Comparison of ENCODE assay signal across 15 cellular contexts in genomic region chr2:68418855-68419254, GRCh38. TPM values are rescaled to one million over a fixed set of nuclear protein-coding genes. Genes with fewer than 3 reads are reported as not detected.
DNase-seq lines count a peak whose midpoint lies in the region; ATAC-seq and TF ChIP-seq lines count a peak whose summit lies in the region.
"Had no signal": no experiment of that assay in that cellular context is flagged by ENCODE, and none has a peak within 500 bp of the region (broad histone marks: within the 10 kb centered on the region; RNA-seq: fewer than 3 reads in every experiment).

No MANE protein-coding gene starts in this region.

- intact Hi-C loops in tibial artery (cut with DNase I; ENCODE audit: low total_unique reads): no loop called here

- ATAC-seq in HG02610 (IDR thresholded peaks at IDR 0.05; ENCODE audit: unreplicated experiment): peak; percentile 32

- no peak overlapping the region for H3K27ac ChIP-seq in mesendoderm (ENCODE audit: low read depth, low read length)
- H3K27ac ChIP-seq in tibial artery: no peak overlapping the region
- H3K27ac ChIP-seq: prostate gland had no signal

- no peak for DNase-seq in GM12865 (ENCODE audit: low read depth)
- peak; percentile 30 for DNase-seq in UCSD-AML1 (lab: John Stamatoyannopoulos, UW; ENCODE audit: unreplicated experiment)
- peak; percentile 25 for DNase-seq in mesendoderm
- no peak for DNase-seq in NOMO-1 (lab: John Stamatoyannopoulos, UW; ENCODE audit: unreplicated experiment in 2 of 2)
- DNase-seq in T1000 (lab: John Stamatoyannopoulos, UW): no peak
- DNase-seq in T-helper 2 cell: no peak
- no peak for DNase-seq in tibial artery
- DNase-seq: activated CD4-positive, alpha-beta T cell treated with anti-CD3 and anti-CD28 coated beads, Interleukin-2, amount 50 U/mL, for 1 hour; KBM-7; NCI-H1694 treated with DMSO at 0.1 percent for 48 hours; NCI-H524 treated with DMSO at 0.1 percent for 48 hours; RPMI8226; trophoblast cell had no signal

- H3K27me3 ChIP-seq in mesendoderm (ENCODE audit: insufficient read depth, low read length, poor library complexity) (no peaks in the 10 kb centered on the region), tibial artery (no peaks in the 10 kb centered on the region)

- H3K36me3 ChIP-seq in mesendoderm (ENCODE audit: control insufficient read depth, insufficient read depth, low read length) (no peaks in the 10 kb centered on the region), tibial artery (no peaks in the 10 kb centered on the region)
- H3K36me3 ChIP-seq: prostate gland had no signal

- no peak overlapping the region for H4K8ac ChIP-seq in mesendoderm (ENCODE audit: low read depth, low read length)

- H3K9ac ChIP-seq in mesendoderm (ENCODE audit: low read length): no peak overlapping the region

- TF ChIP-seq CTCF in GM12865 (IDR thresholded peaks at IDR 0.05; ENCODE audit: insufficient read depth, low read depth, low read length, missing control alignments) (peak; percentile 14), tibial artery (IDR thresholded peaks at IDR 0.05) (no peak)

- no peak overlapping the region for H2AK5ac ChIP-seq in mesendoderm (ENCODE audit: low read length)

- H3K4me2 ChIP-seq in mesendoderm (ENCODE audit: low read length): no peak overlapping the region

- H3K4me3 ChIP-seq in GM12865 (ENCODE audit: low read depth, low read length) (no peak overlapping the region), mesendoderm (ENCODE audit: low read length) (no peak overlapping the region), tibial artery (no peak overlapping the region)
- H3K4me3 ChIP-seq: prostate gland had no signal

- no peak overlapping the region for H3K18ac ChIP-seq in mesendoderm (ENCODE audit: low read length)

- no peaks in the 10 kb centered on the region for H3K9me3 ChIP-seq in tibial artery
- H3K9me3 ChIP-seq: prostate gland had no signal

- no peak overlapping the region for H4K5ac ChIP-seq in mesendoderm (ENCODE audit: low read length)

- no peak overlapping the region for H3K23ac ChIP-seq in mesendoderm (ENCODE audit: low read length)

- H3K4me1 ChIP-seq in mesendoderm (ENCODE audit: control insufficient read depth, low read depth, low read length) (no peaks in the 10 kb centered on the region), tibial artery (no peaks in the 10 kb centered on the region)
- H3K4me1 ChIP-seq: prostate gland had no signal

- WGBS in mesendoderm (ENCODE audit: extremely low coverage, insufficient coverage, low lambda C conversion rate): no CpG with 5 or more reads among the region's 3 CpGs

- H3K79me2 ChIP-seq in mesendoderm (ENCODE audit: control insufficient read depth, insufficient read depth, low read length): no peaks in the 10 kb centered on the region

- no peak overlapping the region for H2BK5ac ChIP-seq in mesendoderm (ENCODE audit: low read length)

- H2BK120ac ChIP-seq in mesendoderm (ENCODE audit: low read depth, low read length): no peak overlapping the region

- no peak overlapping the region for H3K4ac ChIP-seq in mesendoderm (ENCODE audit: low read depth, low read length)

- no peak overlapping the region for H3K56ac ChIP-seq in mesendoderm (ENCODE audit: low read length)

- H3K79me1 ChIP-seq in mesendoderm (ENCODE audit: low read length): no peaks in the 10 kb centered on the region

- no peak overlapping the region for H2BK15ac ChIP-seq in mesendoderm (replicated peaks; ENCODE audit: low read depth)

RNA-seq across cellular contexts. Expression of gene FBXO48, which starts 48.2 kb away (rescaled TPM):
- polyA plus RNA-seq in mesendoderm (2013, experiment 1 of 2): 0.55 TPM
- 0.45 TPM for polyA plus RNA-seq in mesendoderm (2013, experiment 2 of 2)

RNA-seq across cellular contexts. Expression of gene APLF, which starts 48.5 kb away (rescaled TPM):
- polyA plus RNA-seq in mesendoderm (2013, experiment 1 of 2): 2.0 TPM
- 2.0 TPM for polyA plus RNA-seq in mesendoderm (2013, experiment 2 of 2)

RNA-seq across cellular contexts. Expression of gene PLEK, which starts 53.8 kb away (rescaled TPM):
- 0.01 TPM for polyA plus RNA-seq in mesendoderm (2013, experiment 1 of 2)
- polyA plus RNA-seq in mesendoderm (2013, experiment 2 of 2): 0.01 TPM

Comparison
In these comparisons a context has a peak if more than half of its experiments do, and no peak if none do; other contexts are left out.
1. DNase-seq: peak in UCSD-AML1 (single experiment) and mesendoderm (single experiment); none in GM12865 (single experiment), NOMO-1 (0 of 2), T1000 (single experiment), T-helper 2 cell (0 of 5) and tibial artery (0 of 2).